ENCODE assay signal across 12 cellular contexts in the genomic region with DNA sequence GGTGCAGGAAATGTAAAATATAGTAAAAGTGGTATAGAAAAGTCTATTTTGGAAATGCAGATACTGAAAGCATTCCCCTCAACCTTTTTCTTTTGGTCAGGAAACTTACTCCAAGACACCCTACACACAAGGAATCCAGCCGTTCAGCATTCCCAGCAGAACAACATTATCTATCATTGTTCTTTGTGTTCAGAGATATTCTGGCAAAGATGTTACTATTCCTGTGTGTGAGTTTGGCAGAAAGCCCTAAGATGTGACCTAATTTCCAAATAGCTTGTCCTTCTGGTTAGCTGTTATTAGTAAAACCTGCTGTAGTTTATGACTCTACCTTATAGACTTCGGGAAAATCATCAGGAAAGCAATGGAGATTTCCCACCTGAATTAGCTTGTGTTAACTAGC.
DNase-seq lines count a peak whose midpoint lies in the region; FAIRE-seq and TF ChIP-seq lines count a peak whose summit lies in the region.
"Had no signal": no experiment of that assay in that cellular context is flagged by ENCODE, and none has a peak within 500 bp of the region (broad histone marks: within the 10 kb centered on the region; RNA-seq: fewer than 3 reads in every experiment).

No MANE protein-coding gene starts in this region.

- no peak overlapping the region for H3K9ac ChIP-seq in keratinocyte (ENCODE audit: control insufficient read depth, extremely low read depth, insufficient read depth, low read length)

- H3K4me3 Mint-ChIP-seq in T-helper 1 cell treated with Interleukin-12 subunit alpha and Interleukin-12 subunit beta and Interleukin-4 antibody, amounts not matched to agents 30 μg/mL and 1 μg/mL, for 36 hours = no peak overlapping the region

- H3K36me3 ChIP-seq in keratinocyte (ENCODE audit: control insufficient read depth in 2 of 2, extremely low read depth in 1 of 2, insufficient read depth in 2 of 2, low read length in 2 of 2) = no peaks in the 10 kb centered on the region
- H3K36me3 ChIP-seq: upper lobe of right lung had no signal

- DNase-seq in T-helper 1 cell = no peak
- peak; percentile 75 to 87 for DNase-seq in cardiac fibroblast (ENCODE audit: low read depth in 2 of 2)
- no peak for DNase-seq in keratinocyte (ENCODE audit: low read depth, low spot score)
- peak; percentile 63 for DNase-seq in superior temporal gyrus (ENCODE audit: extremely low spot score)
- DNase-seq in NCI-H774 (lab: John Stamatoyannopoulos, UW) = no peak
- DNase-seq in SW 1271 (lab: John Stamatoyannopoulos, UW) = no peak
- no peak for DNase-seq in NCI-H2227 (lab: John Stamatoyannopoulos, UW; ENCODE audit: unreplicated experiment)
- DNase-seq: upper lobe of right lung had no signal

- H3K9me1 ChIP-seq in keratinocyte (ENCODE audit: control insufficient read depth, extremely low read depth, insufficient read depth, low read length) = no peaks in the 10 kb centered on the region

- peaks cover 7% of the 10 kb centered on the region for H3K36me3 Mint-ChIP-seq in T-helper 1 cell treated with Interleukin-12 subunit alpha and Interleukin-12 subunit beta and Interleukin-4 antibody, amounts not matched to agents 30 μg/mL and 1 μg/mL, for 36 hours (ENCODE audit: low read depth)

- no peak overlapping the region for H3K4me2 ChIP-seq in keratinocyte (ENCODE audit: control insufficient read depth, extremely low read depth, insufficient read depth, low read depth, low read length)

- H3K9me3 Mint-ChIP-seq in T-helper 1 cell treated with Interleukin-12 subunit alpha and Interleukin-12 subunit beta and Interleukin-4 antibody, amounts not matched to agents 30 μg/mL and 1 μg/mL, for 36 hours = no peaks in the 10 kb centered on the region
- H3K9me3 Mint-ChIP-seq: activated naive CD4-positive, alpha-beta T cell treated with anti-CD3 and anti-CD28 coated beads for 36 hours had no signal

- H3K27me3 Mint-ChIP-seq in T-helper 1 cell treated with Interleukin-12 subunit alpha and Interleukin-12 subunit beta and Interleukin-4 antibody, amounts not matched to agents 30 μg/mL and 1 μg/mL, for 36 hours (ENCODE audit: low read depth) = no peaks in the 10 kb centered on the region

- no peaks in the 10 kb centered on the region for H4K20me1 ChIP-seq in keratinocyte (ENCODE audit: control insufficient read depth, extremely low read depth, insufficient read depth, low read length)

- H2AFZ ChIP-seq in keratinocyte (ENCODE audit: control insufficient read depth, low read length) = no peak overlapping the region

- H3K4me1 Mint-ChIP-seq in T-helper 1 cell treated with Interleukin-12 subunit alpha and Interleukin-12 subunit beta and Interleukin-4 antibody, amounts not matched to agents 30 μg/mL and 1 μg/mL, for 36 hours (ENCODE audit: low read depth) = peaks cover 41% of the 10 kb centered on the region

- no peaks in the 10 kb centered on the region for H3K9me3 ChIP-seq in keratinocyte (ENCODE audit: control insufficient read depth, low read depth, low read length)
- H3K9me3 ChIP-seq: upper lobe of right lung had no signal

- no peaks in the 10 kb centered on the region for H3K79me2 ChIP-seq in keratinocyte (ENCODE audit: control insufficient read depth, insufficient read depth, low read length)

- dilution Hi-C loops in keratinocyte (cut with MboI; ENCODE audit: extremely low pct_ligation_motif_present, low sequenced_read_pairs) = no loop called here

- H3K27me3 ChIP-seq in keratinocyte (ENCODE audit: control insufficient read depth, extremely low read depth, insufficient read depth, low read length) = no peaks in the 10 kb centered on the region
- H3K27me3 ChIP-seq: upper lobe of right lung had no signal

- TF ChIP-seq CTCF in cardiac fibroblast (IDR thresholded peaks at IDR 0.05; ENCODE audit: low read depth, low read length) = no peak
- no peak for TF ChIP-seq CTCF in keratinocyte (optimal IDR thresholded peaks at IDR 0.05 in 1 of 3, IDR thresholded peaks at IDR 0.05 in 1 of 3, conservative IDR thresholded peaks at IDR 0.05 in 1 of 3; ENCODE audit: extremely low read depth in 1 of 3, insufficient read depth in 2 of 3, low read length in 3 of 3)

- H3K27ac Mint-ChIP-seq in T-helper 1 cell treated with Interleukin-12 subunit alpha and Interleukin-12 subunit beta and Interleukin-4 antibody, amounts not matched to agents 30 μg/mL and 1 μg/mL, for 36 hours = peak overlapping the region; percentile 86

- no peak overlapping the region for H3K27ac ChIP-seq in keratinocyte (ENCODE audit: control insufficient read depth, insufficient read depth, low read length)
- H3K27ac ChIP-seq: upper lobe of right lung had no signal

- peaks cover 13% of the 10 kb centered on the region for H3K4me1 ChIP-seq in keratinocyte (ENCODE audit: control insufficient read depth, extremely low read depth, insufficient read depth, low read length)

- no peak overlapping the region for H3K4me3 ChIP-seq in cardiac fibroblast (replicated peaks in 1 of 2; ENCODE audit: low read depth in 2 of 2, low read length in 2 of 2)
- no peak overlapping the region for H3K4me3 ChIP-seq in keratinocyte (ENCODE audit: control insufficient read depth in 2 of 3, extremely low read depth in 1 of 3, insufficient read depth in 2 of 3, low read depth in 1 of 3, low read length in 3 of 3)
- H3K4me3 ChIP-seq: upper lobe of right lung had no signal

- FAIRE-seq in keratinocyte (lab: Jason Lieb, UNC) = peak; percentile 81
- FAIRE-seq: G401.6, islet of Langerhans had no signal

Comparison
In these comparisons a context has a peak if more than half of its experiments do, and no peak if none do; other contexts are left out.
1. DNase-seq: peak in cardiac fibroblast (2 of 2) and superior temporal gyrus (single experiment); none in T-helper 1 cell (0 of 5), keratinocyte (single experiment), NCI-H774 (single experiment), SW 1271 (0 of 2) and NCI-H2227 (single experiment).